ENCODE assay signal across 16 cellular contexts in the genomic region with DNA sequence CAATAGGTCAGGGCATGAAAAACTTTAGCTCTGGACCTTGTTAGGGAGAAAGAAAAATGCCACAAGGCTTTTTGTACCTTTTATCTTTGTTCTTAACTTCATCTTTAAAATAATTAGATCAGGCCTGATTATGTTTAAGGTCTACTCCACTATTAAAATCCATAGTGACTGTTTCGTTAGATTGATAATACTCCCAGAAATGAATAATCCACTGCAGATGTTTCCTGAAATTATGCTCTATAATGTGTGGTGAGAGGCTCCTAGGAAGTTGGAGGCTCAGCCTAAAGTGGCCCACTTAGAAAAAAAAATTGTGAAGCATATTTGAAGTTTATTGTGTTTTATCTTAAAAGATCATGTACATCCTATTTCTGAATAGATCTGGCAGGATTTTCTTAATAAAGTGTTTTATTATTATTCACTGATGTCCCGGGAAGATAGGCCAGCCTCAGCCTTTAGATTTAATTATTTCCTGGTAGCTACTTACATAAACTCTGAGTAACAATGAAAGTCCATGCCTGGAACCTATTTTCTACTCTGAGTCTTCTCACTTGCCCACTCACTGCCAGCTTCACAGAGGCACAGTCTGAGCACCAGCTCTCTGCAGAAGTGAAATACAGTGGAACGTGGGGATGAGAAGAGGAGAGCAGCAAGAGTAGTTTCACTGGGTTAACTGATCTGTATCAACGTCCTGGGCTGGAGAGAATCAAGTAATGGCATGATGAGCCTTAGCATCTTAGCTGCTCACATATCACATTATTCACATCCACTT.
A peak's percentile ranks its signal among the peaks of the same experiment; 100 is the strongest.
DNase-seq lines count a peak whose midpoint lies in the region; ATAC-seq, FAIRE-seq and TF ChIP-seq lines count a peak whose summit lies in the region.
"Had no signal": no experiment of that assay in that cellular context is flagged by ENCODE, and none has a peak within 500 bp of the region (broad histone marks: within the 10 kb centered on the region; RNA-seq: fewer than 3 reads in every experiment).

No MANE protein-coding gene starts in this region.

- H3K4me2 ChIP-seq in OCI-LY7 (ENCODE audit: low read length): no peak overlapping the region

- intact Hi-C loops in lower leg skin (cut with DNase I; ENCODE audit: low total_unique reads): no loop called here
- intact Hi-C loops in OCI-LY7 (cut with micrococcal nuclease; ENCODE audit: unreplicated experiment): no loop called here

- H2AFZ ChIP-seq in OCI-LY7 (ENCODE audit: low read length): no peak overlapping the region
- H2AFZ ChIP-seq: parathyroid adenoma had no signal

- no peaks in the 10 kb centered on the region for H3K79me2 ChIP-seq in OCI-LY7 (ENCODE audit: insufficient read depth, low read depth, low read length)
- H3K79me2 ChIP-seq: parathyroid adenoma had no signal

- peak; percentile 37 for ATAC-seq in GM21390 (IDR thresholded peaks at IDR 0.05; ENCODE audit: unreplicated experiment)
- no peak for ATAC-seq in T-helper 17 cell
- no peak for ATAC-seq in HG03045 (IDR thresholded peaks at IDR 0.05; ENCODE audit: unreplicated experiment)

- no TSS peak for BruUV-seq in OCI-LY7 (replicated peaks; lab: Mats Ljungman, UMichigan)

- H3K36me3 Mint-ChIP-seq in T-helper 17 cell (ENCODE audit: low read depth): peaks cover 4% of the 10 kb centered on the region

- no peak for TF ChIP-seq POLR2A in lower leg skin (IDR thresholded peaks at IDR 0.05)
- TF ChIP-seq POLR2A in erythroblast (IDR thresholded peaks at IDR 0.05; ENCODE audit: low read length): no peak

- FAIRE-seq in GM18507 (lab: Jason Lieb, UNC) (peak; percentile 69), small intestine (lab: Jason Lieb, UNC) (no peak)

- H3K4me1 ChIP-seq in small intestine (ENCODE audit: control insufficient read depth in 2 of 2, insufficient read depth in 1 of 2, low read depth in 1 of 2, low read length in 1 of 2) (no peaks in the 10 kb centered on the region), OCI-LY7 (ENCODE audit: insufficient read depth, low read length, poor library complexity, severe bottlenecking) (peaks cover 13% of the 10 kb centered on the region)
- H3K4me1 ChIP-seq: parathyroid adenoma had no signal

- peaks cover 16% of the 10 kb centered on the region for H3K4me1 Mint-ChIP-seq in T-helper 17 cell

- no peaks in the 10 kb centered on the region for H3K36me3 ChIP-seq in small intestine (ENCODE audit: control insufficient read depth in 2 of 2, insufficient read depth in 2 of 2, low read length in 2 of 2)
- no peaks in the 10 kb centered on the region for H3K36me3 ChIP-seq in OCI-LY7 (ENCODE audit: insufficient read depth, low read length)
- H3K36me3 ChIP-seq: left ventricle myocardium inferior had no signal

- no peaks in the 10 kb centered on the region for H3K27me3 ChIP-seq in small intestine (ENCODE audit: control insufficient read depth in 2 of 2, insufficient read depth in 2 of 2, low read length in 2 of 2)

- no peak for TF ChIP-seq CTCF in lower leg skin (IDR thresholded peaks at IDR 0.05)
- no peak for TF ChIP-seq CTCF in OCI-LY7 (conservative IDR thresholded peaks at IDR 0.05; ENCODE audit: low read length)

- POLR2A ChIA-PET in OCI-LY7 (lab: Charles Lee): interaction anchor here (1.1 to 1.2 kb wide), 2 partner anchors 26 to 49 kb away, joined by 3 read pairs; no protein-coding TSS in a partner anchor

- DNase-seq in GM18507 (ENCODE audit: extremely low spot score, insufficient read length, low read depth): no peak
- DNase-seq in T-helper 17 cell: no peak
- peak; percentile 31 for DNase-seq in small intestine
- DNase-seq in lower leg skin (ENCODE audit: low spot score in 2 of 2): no peak
- no peak for DNase-seq in OCI-LY7 (ENCODE audit: low spot score)
- no peak for DNase-seq in erythroblast (lab: John Stamatoyannopoulos, UW)
- DNase-seq: activated gamma-delta T cell; DMS79 treated with DMSO at 0.1 percent for 48 hours; HFFc6; left ventricle myocardium inferior; NCI-H1417; NK-92 treated with Interleukin-12 subunit alpha and Interleukin-12 subunit beta, amount 100 ng/mL, for 24 hours had no signal

- no peak overlapping the region for H3K4me3 ChIP-seq in small intestine (ENCODE audit: low read depth in 1 of 2, low read length in 2 of 2)
- no peak overlapping the region for H3K4me3 ChIP-seq in lower leg skin (ENCODE audit: low read depth, poor library complexity, severe bottlenecking)
- no peak overlapping the region for H3K4me3 ChIP-seq in OCI-LY7 (ENCODE audit: low read depth, low read length, poor library complexity, severe bottlenecking)
- H3K4me3 ChIP-seq: left ventricle myocardium inferior had no signal

- H3K27ac ChIP-seq in small intestine (ENCODE audit: low read depth in 1 of 2, low read length in 1 of 2): no peak overlapping the region
- H3K27ac ChIP-seq in OCI-LY7 (ENCODE audit: low read depth, low read length, poor library complexity, severe bottlenecking): no peak overlapping the region
- H3K27ac ChIP-seq: HL-60, parathyroid adenoma had no signal

- H3K9me2 ChIP-seq in OCI-LY7 (ENCODE audit: insufficient read depth, low read length): no peaks in the 10 kb centered on the region

- no peaks in the 10 kb centered on the region for H4K20me1 ChIP-seq in OCI-LY7 (ENCODE audit: insufficient read depth, low read length)

- no peak overlapping the region for H3K4me3 Mint-ChIP-seq in T-helper 17 cell
- H3K4me3 Mint-ChIP-seq: HFFc6 had no signal

- H3K27me3 Mint-ChIP-seq in T-helper 17 cell: no peaks in the 10 kb centered on the region

- no peaks in the 10 kb centered on the region for H3K9me3 ChIP-seq in T-helper 17 cell (ENCODE audit: control insufficient read depth, low read length, poor library complexity, severe bottlenecking)
- H3K9me3 ChIP-seq in small intestine (ENCODE audit: control insufficient read depth, low read depth): no peaks in the 10 kb centered on the region
- H3K9me3 ChIP-seq in OCI-LY7 (ENCODE audit: low read length): no peaks in the 10 kb centered on the region
- H3K9me3 ChIP-seq: left ventricle myocardium inferior had no signal

- 39 to 45% (median 45%) methylated on average over 4 of the region's 4 CpGs for WGBS in small intestine, 3 donors
- 42 to 43% methylated on average over 4 of the region's 4 CpGs for WGBS in lower leg skin, 2 donors

- CTCF ChIA-PET in OCI-LY7 (lab: Charles Lee; ENCODE audit: unreplicated experiment): no interaction called here

- H3K27ac Mint-ChIP-seq in T-helper 17 cell: peak overlapping the region; percentile 89
- H3K27ac Mint-ChIP-seq: HFFc6 had no signal
